8 cellular contexts compared by ENCODE assay signal in genomic region chr5:79025054-79025465, GRCh38. TPM values are rescaled to one million over a fixed set of nuclear protein-coding genes. Genes with fewer than 3 reads are reported as not detected.
A peak's percentile ranks its signal among the peaks of the same experiment; 100 is the strongest.
DNase-seq lines count a peak whose midpoint lies in the region; ATAC-seq and TF ChIP-seq lines count a peak whose summit lies in the region.

No MANE protein-coding gene starts in this region.

- WGBS in right cardiac atrium = 3% methylated on average over 13 of the region's 13 CpGs

- H3K27me3 ChIP-seq in DND-41 (ENCODE audit: insufficient read depth, low read length, poor library complexity) = peaks cover 4% of the 10 kb centered on the region
- no peaks in the 10 kb centered on the region for H3K27me3 ChIP-seq in Loucy (ENCODE audit: insufficient read depth, low read length, poor library complexity, severe bottlenecking)
- no peaks in the 10 kb centered on the region for H3K27me3 ChIP-seq in right cardiac atrium (ENCODE audit: control insufficient read depth, insufficient read depth)

- H3K4me2 ChIP-seq in DND-41 (ENCODE audit: insufficient read depth, low read length) (peak overlapping the region; percentile 44; the same call in 1 of the 2 replicates), Loucy (ENCODE audit: low read depth, low read length, poor library complexity, severe bottlenecking) (peak overlapping the region; percentile 44)

- H2AFZ ChIP-seq in DND-41 (ENCODE audit: low read depth, low read length) = no peak overlapping the region
- H2AFZ ChIP-seq in Loucy (ENCODE audit: low read length) = peak overlapping the region; percentile 85

- no peaks in the 10 kb centered on the region for H3K36me3 ChIP-seq in DND-41 (ENCODE audit: insufficient read depth, low read length)
- no peaks in the 10 kb centered on the region for H3K36me3 ChIP-seq in Loucy (ENCODE audit: insufficient read depth, low read length)

- H4K20me1 ChIP-seq in DND-41 (ENCODE audit: insufficient read depth, low read length) (no peaks in the 10 kb centered on the region), Loucy (ENCODE audit: insufficient read depth, low read length, poor library complexity, severe bottlenecking) (no peaks in the 10 kb centered on the region)

- H3K9ac ChIP-seq in DND-41 (ENCODE audit: low read depth, low read length) = no peak overlapping the region
- H3K9ac ChIP-seq in Loucy (ENCODE audit: low read depth, low read length, poor library complexity, severe bottlenecking) = no peak overlapping the region

- H3K4me1 ChIP-seq in DND-41 (ENCODE audit: insufficient read depth, low read length) = peaks cover 4% of the 10 kb centered on the region; the same call in 1 of the 2 replicates
- H3K4me1 ChIP-seq in Loucy (ENCODE audit: insufficient read depth, low read length, poor library complexity, severe bottlenecking) = peaks cover 13% of the 10 kb centered on the region
- H3K4me1 ChIP-seq in right cardiac atrium (ENCODE audit: control insufficient read depth, insufficient read depth, low read length) = no peaks in the 10 kb centered on the region

- no peak overlapping the region for H3K27ac ChIP-seq in DND-41 (ENCODE audit: low read length)
- no peak overlapping the region for H3K27ac ChIP-seq in right cardiac atrium (ENCODE audit: low read length)

- ATAC-seq in DND-41 (ENCODE audit: insufficient read depth, low read depth) (peak; percentile 56), right cardiac atrium (peak; percentile 66), HG02840 (IDR thresholded peaks at IDR 0.05; ENCODE audit: low FRiP score, unreplicated experiment) (no peak), GM18511 (IDR thresholded peaks at IDR 0.05; ENCODE audit: unreplicated experiment) (no peak)

- no peaks in the 10 kb centered on the region for H3K9me2 ChIP-seq in Loucy (replicated peaks; ENCODE audit: low read depth, low read length)

- H3F3A ChIP-seq in Loucy (ENCODE audit: low read depth) = no peaks in the 10 kb centered on the region

- TF ChIP-seq CTCF in DND-41 (IDR thresholded peaks at IDR 0.05; ENCODE audit: borderline replicate concordance, extremely low read depth, low read length, poor library complexity, severe bottlenecking) = peak; percentile 88
- peak; percentile 99 for TF ChIP-seq CTCF in Loucy (conservative IDR thresholded peaks at IDR 0.05; ENCODE audit: low read length)

- intact Hi-C loops in right cardiac atrium (cut with DNase I) = loop anchor here in 3 of 4 donors (2.0 to 10.0 kb wide), 4 partner anchors 108 to 830 kb away; no protein-coding TSS in a partner anchor

- peak; percentile 62 for DNase-seq in DND-41
- peak; percentile 53 for DNase-seq in SKM-1 (lab: John Stamatoyannopoulos, UW; ENCODE audit: unreplicated experiment)
- DNase-seq in amniotic stem cell (lab: John Stamatoyannopoulos, UW) = peak; percentile 21
- DNase-seq in right cardiac atrium = peak; percentile 60 to 82 (median 79)
- peak; percentile 54 for DNase-seq in renal cortical epithelial cell (ENCODE audit: low read depth)

- H3K9me3 ChIP-seq in DND-41 (ENCODE audit: insufficient read depth, low read length, severe bottlenecking) (no peaks in the 10 kb centered on the region), Loucy (ENCODE audit: insufficient read depth, low read depth, low read length) (no peaks in the 10 kb centered on the region), right cardiac atrium (ENCODE audit: control insufficient read depth, low read length) (no peaks in the 10 kb centered on the region)

- H3K4me3 ChIP-seq in DND-41 (ENCODE audit: low read depth in 1 of 2, low read length in 2 of 2) (no peak overlapping the region), Loucy (ENCODE audit: low read length, poor library complexity, severe bottlenecking) (no peak overlapping the region), right cardiac atrium (ENCODE audit: low read length) (peak overlapping the region; percentile 33)

- no peaks in the 10 kb centered on the region for H3K79me2 ChIP-seq in DND-41 (ENCODE audit: insufficient read depth, low read length)
- no peaks in the 10 kb centered on the region for H3K79me2 ChIP-seq in Loucy (ENCODE audit: insufficient read depth, low read length)

RNA-seq across cellular contexts. Expression of gene ARSB, which starts 40.0 kb away (rescaled TPM):
- total RNA-seq in right cardiac atrium (10 to 100 TPM; 11.0 to 14.1 (median 13.7) TPM), renal cortical epithelial cell (15.1 and 19.5 TPM in 2 replicates)
- 4.8 TPM for polyA plus RNA-seq in right cardiac atrium

RNA-seq across cellular contexts. Expression of gene DMGDH, which starts 44.4 kb away (rescaled TPM):
- total RNA-seq in right cardiac atrium (1 to 10 TPM; 4.3 to 7.0 (median 5.0) TPM), renal cortical epithelial cell (4.5 and 9.3 TPM in 2 replicates)
- 1.9 TPM for polyA plus RNA-seq in right cardiac atrium

RNA-seq across cellular contexts. Expression of gene BHMT2, which starts 44.5 kb away (rescaled TPM):
- total RNA-seq in right cardiac atrium (10 to 100 TPM; 16.4 to 40.3 (median 20.0) TPM), renal cortical epithelial cell (20.3 and 34.6 TPM in 2 replicates)
- 21.8 TPM for polyA plus RNA-seq in right cardiac atrium

Comparison
In these comparisons a context has a peak if more than half of its experiments do, and no peak if none do; other contexts are left out.
1. ATAC-seq: peak in DND-41 (single experiment) and right cardiac atrium (2 of 2); none in HG02840 (single experiment) and GM18511 (single experiment).
2. DNase-seq: peak in every context shown above with its lines; median percentile 79 in right cardiac atrium; 62 in DND-41; 54 in renal cortical epithelial cell; 53 in SKM-1; 21 in amniotic stem cell.